In genomic region chr1:23980006-23980724, GRCh38 we compare ENCODE assay signal across 8 cellular contexts. TPM values are rescaled to one million over a fixed set of nuclear protein-coding genes. Genes with fewer than 3 reads are reported as not detected.
DNase-seq lines count a peak whose midpoint lies in the region; ATAC-seq and TF ChIP-seq lines count a peak whose summit lies in the region.

TSS of gene SRSF10 (minus strand) at chr1:23980327. CDS start at chr1:23980255, 72 bp downstream.

- no CpG with 5 or more reads among the region's 67 CpGs for WGBS in mesendoderm (ENCODE audit: extremely low coverage, insufficient coverage, low lambda C conversion rate)

- peaks cover 28% of the 10 kb centered on the region for H3K4me1 Mint-ChIP-seq in Calu3 (ENCODE audit: low read depth, unreplicated experiment)
- H3K4me1 Mint-ChIP-seq in activated CD8-positive, alpha-beta memory T cell treated with anti-CD3 and anti-CD28 coated beads, Interleukin-2, amount 10 ng/mL, durations not matched to agents 7 days and 5 days: peaks cover 37% of the 10 kb centered on the region

- intact Hi-C loops in Calu3 (cut with micrococcal nuclease; ENCODE audit: unreplicated experiment): loop anchor here (2.0 kb wide), 1 partner anchor 39 kb away; no protein-coding TSS in a partner anchor

- no TSS peak for BruUV-seq in Calu3 (replicated peaks; lab: Mats Ljungman, UMichigan)

- no peak within 1 kb of the TSS for H4K8ac ChIP-seq in mesendoderm (ENCODE audit: low read depth, low read length)

- H3K27me3 ChIP-seq in HUES48 (ENCODE audit: control insufficient read depth, insufficient read depth, low read length) (no peaks in the 10 kb centered on the region), NT2/D1 (ENCODE audit: insufficient read depth, insufficient read length) (no peaks in the 10 kb centered on the region), endocrine pancreas (ENCODE audit: control insufficient read depth, insufficient read depth, low read length) (no peaks in the 10 kb centered on the region), mesendoderm (ENCODE audit: insufficient read depth, low read length, poor library complexity) (no peaks in the 10 kb centered on the region)

- H3K27me3 Mint-ChIP-seq in Calu3 (ENCODE audit: unreplicated experiment): no peaks in the 10 kb centered on the region
- H3K27me3 Mint-ChIP-seq in activated CD8-positive, alpha-beta memory T cell treated with anti-CD3 and anti-CD28 coated beads, Interleukin-2, amount 10 ng/mL, durations not matched to agents 7 days and 5 days: no peaks in the 10 kb centered on the region

- peak; percentile 89 for ATAC-seq in GM21390 (IDR thresholded peaks at IDR 0.05; ENCODE audit: unreplicated experiment)
- ATAC-seq in activated CD8-positive, alpha-beta memory T cell treated with anti-CD3 and anti-CD28 coated beads, Interleukin-2, amount 10 ng/mL, durations not matched to agents 7 days and 5 days: peak; percentile 96

- H2BK15ac ChIP-seq in mesendoderm (replicated peaks; ENCODE audit: low read depth): no peak within 1 kb of the TSS

- H3K56ac ChIP-seq in mesendoderm (ENCODE audit: low read length): peak within 1 kb of the TSS; percentile 100

- H3K4me1 ChIP-seq in HUES48 (ENCODE audit: control insufficient read depth, insufficient read depth, low read length) (peaks cover 45% of the 10 kb centered on the region), NT2/D1 (ENCODE audit: insufficient read depth, insufficient read length) (no peaks in the 10 kb centered on the region), endocrine pancreas (ENCODE audit: control insufficient read depth, insufficient read depth, low read length) (peaks cover 16% of the 10 kb centered on the region), mesendoderm (ENCODE audit: control insufficient read depth, low read depth, low read length) (peaks cover 3% of the 10 kb centered on the region)

- CTCF ChIA-PET in Calu3 (lab: Charles Lee): interaction anchor here (0.6 to 1.9 kb wide), 5 partner anchors 14 to 170 kb away, joined by 3 to 4 read pairs (median 3); partner anchors contain the start of gene PNRC2
- CTCF ChIA-PET in activated CD8-positive, alpha-beta memory T cell treated with anti-CD3 and anti-CD28 coated beads, Interleukin-2, amount 10 ng/mL, durations not matched to agents 7 days and 5 days (lab: Charles Lee): interaction anchor here (1.3 to 2.6 kb wide), 5 partner anchors 10 to 23 kb away, joined by 3 to 13 read pairs (median 7); partner anchors contain the start of gene PNRC2

- H2BK5ac ChIP-seq in mesendoderm (ENCODE audit: low read length): peak within 1 kb of the TSS; percentile 98

- H3K27ac ChIP-seq in HUES48 (ENCODE audit: low read depth, low read length) (peak within 1 kb of the TSS; percentile 100), mesendoderm (ENCODE audit: low read depth, low read length) (peak within 1 kb of the TSS; percentile 96)

- H3K27ac Mint-ChIP-seq in Calu3 (ENCODE audit: unreplicated experiment): peak within 1 kb of the TSS; percentile 94
- peak within 1 kb of the TSS; percentile 94 for H3K27ac Mint-ChIP-seq in activated CD8-positive, alpha-beta memory T cell treated with anti-CD3 and anti-CD28 coated beads, Interleukin-2, amount 10 ng/mL, durations not matched to agents 7 days and 5 days

- H3K18ac ChIP-seq in mesendoderm (ENCODE audit: low read length): peak within 1 kb of the TSS; percentile 91

- no peaks in the 10 kb centered on the region for H3K79me1 ChIP-seq in mesendoderm (ENCODE audit: low read length)

- H3K9me3 Mint-ChIP-seq in Calu3 (ENCODE audit: low read depth, unreplicated experiment): no peaks in the 10 kb centered on the region
- no peaks in the 10 kb centered on the region for H3K9me3 Mint-ChIP-seq in activated CD8-positive, alpha-beta memory T cell treated with anti-CD3 and anti-CD28 coated beads, Interleukin-2, amount 10 ng/mL, durations not matched to agents 7 days and 5 days (ENCODE audit: low read depth)

- TF ChIP-seq CTCF in Calu3 (IDR thresholded peaks at IDR 0.05; ENCODE audit: unreplicated experiment): no peak

- peak within 1 kb of the TSS; percentile 6 for H2AK5ac ChIP-seq in mesendoderm (ENCODE audit: low read length)

- H3K4me3 ChIP-seq in HUES48 (ENCODE audit: low read depth, low read length) (peak within 1 kb of the TSS; percentile 94), NT2/D1 (ENCODE audit: insufficient read length, low read depth) (peak within 1 kb of the TSS; percentile 94), endocrine pancreas (ENCODE audit: control insufficient read depth, insufficient read depth, low read length) (peak within 1 kb of the TSS; percentile 100), mesendoderm (ENCODE audit: low read length) (peak within 1 kb of the TSS; percentile 95)

- DNase-seq in Calu3 (peak; percentile 93), NT2/D1 (ENCODE audit: low read depth, low spot score) (peak; percentile 100), mesendoderm (peak; percentile 99)
- peak; percentile 99 for DNase-seq in activated CD8-positive, alpha-beta memory T cell treated with anti-CD3 and anti-CD28 coated beads, Interleukin-2, amount 10 ng/mL, durations not matched to agents 7 days and 5 days
- DNase-seq in stimulated activated CD8-positive, alpha-beta memory T cell treated with anti-CD3 and anti-CD28 coated beads, Interleukin-15, amount 100 ng/mL, for 1 hour (ENCODE audit: low read depth): peak; percentile 90

- H3K36me3 ChIP-seq in HUES48 (ENCODE audit: control insufficient read depth, insufficient read depth, low read length) (peaks cover 37% of the 10 kb centered on the region), NT2/D1 (ENCODE audit: insufficient read depth, insufficient read length, low read length) (peaks cover 38% of the 10 kb centered on the region), endocrine pancreas (ENCODE audit: control insufficient read depth, insufficient read depth, low read length) (no peaks in the 10 kb centered on the region), mesendoderm (ENCODE audit: control insufficient read depth, insufficient read depth, low read length) (peaks cover 1% of the 10 kb centered on the region)

- peaks cover 44% of the 10 kb centered on the region for H3K79me2 ChIP-seq in mesendoderm (ENCODE audit: control insufficient read depth, insufficient read depth, low read length)

- H3K4me2 ChIP-seq in mesendoderm (ENCODE audit: low read length): peak within 1 kb of the TSS; percentile 48

- no peak within 1 kb of the TSS for H2BK120ac ChIP-seq in mesendoderm (ENCODE audit: low read depth, low read length)

- peak within 1 kb of the TSS; percentile 93 for H3K4me3 Mint-ChIP-seq in Calu3 (ENCODE audit: low read depth, unreplicated experiment)
- peak within 1 kb of the TSS; percentile 98 for H3K4me3 Mint-ChIP-seq in activated CD8-positive, alpha-beta memory T cell treated with anti-CD3 and anti-CD28 coated beads, Interleukin-2, amount 10 ng/mL, durations not matched to agents 7 days and 5 days

- H3K4ac ChIP-seq in mesendoderm (ENCODE audit: low read depth, low read length): peak within 1 kb of the TSS; percentile 97

- H3K9me3 ChIP-seq in HUES48 (ENCODE audit: control insufficient read depth, insufficient read depth, low read length) (no peaks in the 10 kb centered on the region), NT2/D1 (ENCODE audit: insufficient read depth, low read length) (peaks cover 7% of the 10 kb centered on the region; the same call in 1 of the 2 replicates), endocrine pancreas (ENCODE audit: control insufficient read depth, low read length) (no peaks in the 10 kb centered on the region)

- H3K36me3 Mint-ChIP-seq in Calu3 (ENCODE audit: insufficient read depth, unreplicated experiment): peaks cover 47% of the 10 kb centered on the region
- peaks cover 34% of the 10 kb centered on the region for H3K36me3 Mint-ChIP-seq in activated CD8-positive, alpha-beta memory T cell treated with anti-CD3 and anti-CD28 coated beads, Interleukin-2, amount 10 ng/mL, durations not matched to agents 7 days and 5 days

- H3K9ac ChIP-seq in HUES48 (ENCODE audit: low read depth, low read length) (peak within 1 kb of the TSS; percentile 100), NT2/D1 (ENCODE audit: insufficient read length, low read depth) (peak within 1 kb of the TSS; percentile 100), endocrine pancreas (ENCODE audit: control insufficient read depth, insufficient read depth, low read length) (peak within 1 kb of the TSS; percentile 99), mesendoderm (ENCODE audit: low read length) (peak within 1 kb of the TSS; percentile 99)

- peak within 1 kb of the TSS; percentile 29 for H4K5ac ChIP-seq in mesendoderm (ENCODE audit: low read length)

- peak within 1 kb of the TSS; percentile 74 for H3K23ac ChIP-seq in mesendoderm (ENCODE audit: low read length)

RNA-seq across cellular contexts. Expression of gene SRSF10, which starts in this region (rescaled TPM):
- total RNA-seq in Calu3 (2022): 113 and 121 TPM in 2 replicates
- total RNA-seq in activated CD8-positive, alpha-beta memory T cell treated with anti-CD3 and anti-CD28 coated beads, Interleukin-2, amount 10 ng/mL, durations not matched to agents 7 days and 5 days: 100 to 1,000 TPM; 221 to 226 TPM
- 150 TPM for polyA plus RNA-seq in mesendoderm (2013, experiment 1 of 2)
- 150 TPM for polyA plus RNA-seq in mesendoderm (2013, experiment 2 of 2)

Comparison
In these comparisons a context has a peak if more than half of its experiments do, and no peak if none do; other contexts are left out.
1. Peak in every context shown above with its lines: DNase-seq, ATAC-seq, H3K4me3 ChIP-seq and H3K27ac ChIP-seq.